ENCODE assay signal across 8 cellular contexts in genomic region chr4:82430193-82431025, GRCh38. TPM values are rescaled to one million over a fixed set of nuclear protein-coding genes. Genes with fewer than 3 reads are reported as not detected.
DNase-seq lines count a peak whose midpoint lies in the region; ATAC-seq and TF ChIP-seq lines count a peak whose summit lies in the region.

Gene ENOPH1, plus strand, starts transcription at chr4:82430590. Its CDS starts 240 bp downstream, at chr4:82430830.
Gene HNRNPDL, minus strand, starts transcription at chr4:82430462. Its CDS starts 772 bp downstream, at chr4:82429690.

- intact Hi-C loops in vagina (cut with DNase I), result no loop called here

- peak within 1 kb of the TSS; percentile 93 for H3K27ac ChIP-seq in angular gyrus (ENCODE audit: low read depth, low read length)
- H3K27ac ChIP-seq in right atrium auricular region, result peak within 1 kb of the TSS; percentile 94 to 98
- peak within 1 kb of the TSS; percentile 99 for H3K27ac ChIP-seq in vagina

- peak; percentile 74 for ATAC-seq in GM18498 (IDR thresholded peaks at IDR 0.05; ENCODE audit: unreplicated experiment)
- ATAC-seq in HG02938 (IDR thresholded peaks at IDR 0.05; ENCODE audit: unreplicated experiment), result peak; percentile 73

- no peak for TF ChIP-seq CTCF in right atrium auricular region (IDR thresholded peaks at IDR 0.05)
- peak in 1 of 3 experiments; percentile 20 for TF ChIP-seq CTCF in vagina (IDR thresholded peaks at IDR 0.05)

- peak in 1 of 2 donors; percentile 61 for TF ChIP-seq POLR2A in vagina (IDR thresholded peaks at IDR 0.05)

- H3K9me3 ChIP-seq in right atrium auricular region (no peaks in the 10 kb centered on the region), vagina (no peaks in the 10 kb centered on the region)

- peaks cover 0 to 37% of the 10 kb centered on the region in 2 donors for H3K4me1 ChIP-seq in right atrium auricular region
- H3K4me1 ChIP-seq in vagina, result peaks cover 50% of the 10 kb centered on the region

- peaks cover 27% of the 10 kb centered on the region for H3K36me3 ChIP-seq in right atrium auricular region
- peaks cover 0 to 17% of the 10 kb centered on the region in 2 donors for H3K36me3 ChIP-seq in vagina

- no peaks in the 10 kb centered on the region for H3K27me3 ChIP-seq in right atrium auricular region
- no peaks in the 10 kb centered on the region for H3K27me3 ChIP-seq in vagina

- peak within 1 kb of the TSS; percentile 83 to 90 for H3K4me3 ChIP-seq in right atrium auricular region
- H3K4me3 ChIP-seq in vagina, result peak within 1 kb of the TSS; percentile 57 to 67

- DNase-seq in NCI-H187 (lab: John Stamatoyannopoulos, UW) (peak; percentile 83 to 98), T-helper 2 cell (peak; percentile 90 to 99 (median 95)), right atrium auricular region (ENCODE audit: low spot score) (peak; percentile 97), putamen (ENCODE audit: low spot score) (peak; percentile 96), vagina (ENCODE audit: extremely low spot score in 2 of 2) (peak in 1 of 2 donors; percentile 98)

RNA-seq across cellular contexts. Expression of gene ENOPH1, which starts in this region (rescaled TPM):
- total RNA-seq in right atrium auricular region (10 to 100 TPM; 15.0 to 16.6 TPM), vagina (16.0 TPM)

RNA-seq across cellular contexts. Expression of gene HNRNPDL, which starts in this region (rescaled TPM):
- total RNA-seq in right atrium auricular region (10 to 100 TPM; 81.2 to 85.4 TPM), vagina (189 TPM)
